ENCODE assay signal across 7 cellular contexts in genomic region chr16:67718668-67719047, GRCh38.
A peak's percentile ranks its signal among the peaks of the same experiment; 100 is the strongest.
DNase-seq lines count a peak whose midpoint lies in the region; ATAC-seq lines count a peak whose summit lies in the region.

No MANE protein-coding gene starts in this region.

- H3K27me3 Mint-ChIP-seq in activated naive CD4-positive, alpha-beta T cell treated with anti-CD3 and anti-CD28 coated beads, Interleukin-2, amount 50 U/mL, for 24 hours, result no peaks in the 10 kb centered on the region

- H3K4me1 ChIP-seq in iPS-18a (ENCODE audit: control insufficient read depth, low read depth, low read length), result peaks cover 14% of the 10 kb centered on the region

- peaks cover 48% of the 10 kb centered on the region for H3K4me1 Mint-ChIP-seq in activated naive CD4-positive, alpha-beta T cell treated with anti-CD3 and anti-CD28 coated beads, Interleukin-2, amount 50 U/mL, for 24 hours

- H3K27ac Mint-ChIP-seq in activated naive CD4-positive, alpha-beta T cell treated with anti-CD3 and anti-CD28 coated beads, Interleukin-2, amount 50 U/mL, for 24 hours, result peak overlapping the region; percentile 44

- peak overlapping the region; percentile 97 for H3K4me3 Mint-ChIP-seq in activated naive CD4-positive, alpha-beta T cell treated with anti-CD3 and anti-CD28 coated beads, Interleukin-2, amount 50 U/mL, for 24 hours

- DNase-seq in stimulated activated CD4-positive, alpha-beta T cell treated with anti-CD3 and anti-CD28 coated beads, Interleukin-4, amount 100 ng/mL, for 24 hours, result peak; percentile 14

- H3K9me3 ChIP-seq in iPS-18a (ENCODE audit: control insufficient read depth, low read depth, low read length), result no peaks in the 10 kb centered on the region

- H3K36me3 ChIP-seq in iPS-18a (ENCODE audit: control insufficient read depth, low read depth, low read length), result no peaks in the 10 kb centered on the region

- H3K9ac ChIP-seq in iPS-18a (ENCODE audit: low read length), result peak overlapping the region; percentile 81

- H3K4me3 ChIP-seq in iPS-18a (ENCODE audit: low read length), result peak overlapping the region; percentile 97

- no peaks in the 10 kb centered on the region for H3K9me3 Mint-ChIP-seq in activated naive CD4-positive, alpha-beta T cell treated with anti-CD3 and anti-CD28 coated beads, Interleukin-2, amount 50 U/mL, for 24 hours

- H3K27ac ChIP-seq in iPS-18a (ENCODE audit: low read length), result no peak overlapping the region

- ATAC-seq in GM18907 (IDR thresholded peaks at IDR 0.05; ENCODE audit: unreplicated experiment), result peak; percentile 30
- peak; percentile 13 for ATAC-seq in HG03442 (IDR thresholded peaks at IDR 0.05; ENCODE audit: unreplicated experiment)
- ATAC-seq in HG03039 (IDR thresholded peaks at IDR 0.05; ENCODE audit: unreplicated experiment), result no peak
- ATAC-seq in GM18870 (IDR thresholded peaks at IDR 0.05; ENCODE audit: unreplicated experiment), result no peak

- H3K27me3 ChIP-seq in iPS-18a (ENCODE audit: control insufficient read depth, insufficient read depth, low read length), result no peaks in the 10 kb centered on the region

- peaks cover 2% of the 10 kb centered on the region for H3K36me3 Mint-ChIP-seq in activated naive CD4-positive, alpha-beta T cell treated with anti-CD3 and anti-CD28 coated beads, Interleukin-2, amount 50 U/mL, for 24 hours

Comparison
In these comparisons a context has a peak if more than half of its experiments do, and no peak if none do; other contexts are left out.
1. ATAC-seq: peak in GM18907 (single experiment) and HG03442 (single experiment); none in HG03039 (single experiment) and GM18870 (single experiment).